In the genomic region with DNA sequence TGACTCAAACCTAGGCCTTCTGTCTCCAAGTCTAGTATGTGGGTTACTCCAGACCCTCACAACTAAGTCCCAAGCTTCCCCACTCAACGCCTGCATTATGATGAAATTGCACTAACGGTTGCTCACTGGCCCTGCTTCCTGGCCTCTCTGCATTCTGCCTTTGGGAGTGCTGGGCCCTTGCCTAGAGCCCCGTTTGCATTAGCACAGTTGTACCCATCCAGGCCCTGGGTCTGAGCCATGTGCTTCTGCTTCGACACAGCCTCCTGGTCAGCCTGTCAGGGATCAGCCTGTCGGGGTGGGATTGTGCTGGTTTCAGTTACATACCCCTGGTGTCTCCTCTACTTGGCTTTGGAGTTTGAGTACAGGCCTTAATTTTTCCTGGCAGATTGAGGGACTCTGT, we compare ENCODE assay signal across 12 cellular contexts.
"Had no signal": no experiment of that assay in that cellular context is flagged by ENCODE, and none has a peak within 500 bp of the region (broad histone marks: within the 10 kb centered on the region; RNA-seq: fewer than 3 reads in every experiment).

No MANE protein-coding gene starts in this region.

- H3K27ac Mint-ChIP-seq: activated CD4-positive, alpha-beta memory T cell treated with anti-CD3 and anti-CD28 coated beads for 36 hours; activated naive CD8-positive, alpha-beta T cell treated with anti-CD3 and anti-CD28 coated beads for 36 hours had no signal

- H3K27me3 ChIP-seq: brain microvascular endothelial cell, esophagus muscularis mucosa, uterus had no signal

- H3K9me3 Mint-ChIP-seq: activated CD4-positive, alpha-beta memory T cell treated with anti-CD3 and anti-CD28 coated beads for 36 hours; activated naive CD8-positive, alpha-beta T cell treated with anti-CD3 and anti-CD28 coated beads for 36 hours; activated T-cell treated with anti-CD3 and anti-CD28 coated beads, Interleukin-2, amount 50 U/mL, for 72 hours; neural crest cell had no signal

- H3K27me3 Mint-ChIP-seq: activated CD4-positive, alpha-beta memory T cell treated with anti-CD3 and anti-CD28 coated beads for 36 hours; activated naive CD8-positive, alpha-beta T cell treated with anti-CD3 and anti-CD28 coated beads for 36 hours had no signal

- ATAC-seq: activated T-cell treated with anti-CD3 and anti-CD28 coated beads, Interleukin-2, amount 50 U/mL, for 72 hours had no signal

- H3K4me1 ChIP-seq: parathyroid adenoma, uterus had no signal

- H3K4me3 Mint-ChIP-seq: activated CD4-positive, alpha-beta memory T cell treated with anti-CD3 and anti-CD28 coated beads for 36 hours; activated naive CD8-positive, alpha-beta T cell treated with anti-CD3 and anti-CD28 coated beads for 36 hours; activated T-cell treated with anti-CD3 and anti-CD28 coated beads, Interleukin-2, amount 50 U/mL, for 72 hours; neural crest cell had no signal

- H3K4me3 ChIP-seq: esophagus muscularis mucosa, uterus had no signal

- H2AFZ ChIP-seq: parathyroid adenoma had no signal

- H3K36me3 ChIP-seq: uterus had no signal

- DNase-seq: activated CD4-positive, alpha-beta memory T cell treated with anti-CD3 and anti-CD28 coated beads for 36 hours; activated gamma-delta T cell treated with Interleukin-2 at 50 U/mL for 16 hours; activated naive CD8-positive, alpha-beta T cell treated with anti-CD3 and anti-CD28 coated beads for 36 hours; activated T-cell treated with anti-CD3 and anti-CD28 coated beads, Interleukin-2, amount 50 U/mL, for 72 hours; brain microvascular endothelial cell; mesenchymal stem cell; small intestine; T-helper 9 cell; uterus had no signal

- H3K27ac ChIP-seq: brain microvascular endothelial cell, esophagus muscularis mucosa, parathyroid adenoma, uterus had no signal

- H3K79me2 ChIP-seq: parathyroid adenoma had no signal
